ENCODE assay signal across 22 cellular contexts in the genomic region with DNA sequence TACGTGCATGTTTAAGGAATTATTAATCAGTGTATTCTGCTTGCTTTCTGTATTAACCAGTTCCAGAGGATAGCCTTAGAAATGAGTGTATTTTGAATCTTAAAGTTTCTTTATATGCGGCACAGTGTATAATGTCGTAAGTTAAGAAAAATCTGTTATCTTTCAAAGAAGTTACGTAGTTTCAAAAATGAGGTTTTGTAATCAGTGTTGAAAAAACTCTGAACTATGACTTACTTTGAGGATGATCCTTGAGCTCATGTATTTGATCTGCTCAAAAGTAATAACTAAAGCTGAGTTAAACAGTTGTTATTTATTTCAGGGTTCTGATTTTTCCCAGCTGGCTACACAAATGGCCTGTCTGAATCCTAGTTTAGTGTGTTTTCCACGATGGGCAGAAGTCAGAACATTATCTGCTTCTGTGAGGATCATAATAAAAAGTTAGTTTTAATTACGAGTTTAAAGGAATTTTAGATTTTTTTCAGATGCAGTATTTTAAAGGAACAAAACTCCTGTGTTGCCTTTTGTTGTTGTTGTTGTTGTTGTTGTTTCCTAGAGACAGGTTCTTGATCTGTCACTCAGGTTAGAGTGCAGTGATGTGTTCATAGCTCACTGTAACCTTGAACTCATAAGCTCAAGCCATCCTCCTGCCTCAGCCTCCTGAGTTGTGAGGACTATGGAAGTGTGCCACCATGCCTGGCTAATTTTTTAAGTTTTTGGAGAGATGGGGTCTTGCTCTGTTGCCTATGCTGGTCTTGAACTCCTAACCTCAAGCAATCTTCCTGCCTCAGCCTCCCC. TPM values are rescaled to one million over a fixed set of nuclear protein-coding genes. Genes with fewer than 3 reads are reported as not detected.
DNase-seq lines count a peak whose midpoint lies in the region; FAIRE-seq and TF ChIP-seq lines count a peak whose summit lies in the region.
"Had no signal": no experiment of that assay in that cellular context is flagged by ENCODE, and none has a peak within 500 bp of the region (broad histone marks: within the 10 kb centered on the region; RNA-seq: fewer than 3 reads in every experiment).

No MANE protein-coding gene starts in this region.

- H3K4me3 Mint-ChIP-seq in MCF 10A (ENCODE audit: unreplicated experiment): no peak overlapping the region
- H3K4me3 Mint-ChIP-seq: B cell; CD4-positive, alpha-beta T cell had no signal

- no peak overlapping the region for H2AFZ ChIP-seq in keratinocyte (ENCODE audit: control insufficient read depth, low read length)

- H3K27me3 ChIP-seq in breast epithelium (no peaks in the 10 kb centered on the region), brain microvascular endothelial cell (replicated peaks) (no peaks in the 10 kb centered on the region), keratinocyte (ENCODE audit: control insufficient read depth, extremely low read depth, insufficient read depth, low read length) (no peaks in the 10 kb centered on the region)

- dilution Hi-C loops in keratinocyte (cut with MboI; ENCODE audit: extremely low pct_ligation_motif_present, low sequenced_read_pairs): no loop called here

- in situ Hi-C loops in brain microvascular endothelial cell (cut with HindIII; ENCODE audit: low pct_ligation_motif_present, low sequenced_read_pairs): no loop called here

- no peak overlapping the region for H3K4me2 ChIP-seq in keratinocyte (ENCODE audit: control insufficient read depth, extremely low read depth, insufficient read depth, low read depth, low read length)

- no peak overlapping the region for H3K4me3 ChIP-seq in breast epithelium
- H3K4me3 ChIP-seq in brain microvascular endothelial cell (ENCODE audit: low read depth, low read length): no peak overlapping the region
- H3K4me3 ChIP-seq in keratinocyte (ENCODE audit: control insufficient read depth in 2 of 3, extremely low read depth in 1 of 3, insufficient read depth in 2 of 3, low read depth in 1 of 3, low read length in 3 of 3): no peak overlapping the region

- H3K27me3 Mint-ChIP-seq in MCF 10A (ENCODE audit: insufficient read depth, unreplicated experiment): no peaks in the 10 kb centered on the region
- H3K27me3 Mint-ChIP-seq: B cell; CD4-positive, alpha-beta T cell had no signal

- no peak for FAIRE-seq in keratinocyte (lab: Jason Lieb, UNC)

- intact Hi-C loops in MCF 10A (cut with micrococcal nuclease): loop anchor here (10.0 kb wide), 1 partner anchor 440 kb away; no protein-coding TSS in a partner anchor
- intact Hi-C loops in breast epithelium (cut with DNase I; ENCODE audit: low total_unique reads): no loop called here

- POLR2A ChIA-PET in MCF 10A (lab: Yijun Ruan, JAX): interaction anchor here (1.0 kb wide), 1 partner anchor 8 kb away, joined by 3 read pairs; no protein-coding TSS in a partner anchor

- BruUV-seq in MCF 10A (replicated peaks; lab: Mats Ljungman, UMichigan): no TSS peak

- H3K27ac Mint-ChIP-seq in MCF 10A (ENCODE audit: low read depth, unreplicated experiment): peak overlapping the region; percentile 91
- H3K27ac Mint-ChIP-seq: B cell; CD4-positive, alpha-beta T cell had no signal

- H3K9ac ChIP-seq in keratinocyte (ENCODE audit: control insufficient read depth, extremely low read depth, insufficient read depth, low read length): no peak overlapping the region

- H3K36me3 ChIP-seq in breast epithelium (peaks cover 4% of the 10 kb centered on the region), brain microvascular endothelial cell (replicated peaks) (peaks cover 16% of the 10 kb centered on the region), keratinocyte (ENCODE audit: control insufficient read depth in 2 of 2, extremely low read depth in 1 of 2, insufficient read depth in 2 of 2, low read length in 2 of 2) (peaks cover 12 to 21% of the 10 kb centered on the region in 2 experiments)

- DNase-seq in MCF 10A (ENCODE audit: unreplicated experiment): no peak
- DNase-seq in breast epithelium (ENCODE audit: low spot score in 2 of 2): no peak
- no peak for DNase-seq in brain microvascular endothelial cell
- DNase-seq in keratinocyte (ENCODE audit: low read depth, low spot score): no peak
- no peak for DNase-seq in CD1c-positive myeloid dendritic cell (ENCODE audit: extremely low spot score)
- no peak for DNase-seq in DMS 273 (lab: John Stamatoyannopoulos, UW; ENCODE audit: unreplicated experiment)
- no peak for DNase-seq in middle frontal gyrus (ENCODE audit: extremely low spot score, low spot score)
- DNase-seq in activated CD4-positive, alpha-beta T cell treated with anti-CD3 and anti-CD28 coated beads for 48 hours: no peak
- DNase-seq: CD4-positive, alpha-beta T cell; DMS53; EL; KG1; MV-4-11; NCI-H187; NCI-H2107; NCI-H510A; NCI-H774; OCI-M1; RPMI8226; SHP77 treated with DMSO at 0.1 percent for 48 hours had no signal

- CTCF ChIA-PET in MCF 10A (lab: Yijun Ruan, JAX): interaction anchor here (0.6 to 1.2 kb wide), 2 partner anchors 62 to 442 kb away, joined by 4 to 5 read pairs; no protein-coding TSS in a partner anchor

- H3K4me1 ChIP-seq in breast epithelium (no peaks in the 10 kb centered on the region), keratinocyte (ENCODE audit: control insufficient read depth, extremely low read depth, insufficient read depth, low read length) (peaks cover 27% of the 10 kb centered on the region)

- H3K9me3 ChIP-seq in breast epithelium (no peaks in the 10 kb centered on the region), keratinocyte (ENCODE audit: control insufficient read depth, low read depth, low read length) (no peaks in the 10 kb centered on the region)

- no peaks in the 10 kb centered on the region for H4K20me1 ChIP-seq in keratinocyte (ENCODE audit: control insufficient read depth, extremely low read depth, insufficient read depth, low read length)

- peaks cover 3% of the 10 kb centered on the region for H3K9me1 ChIP-seq in keratinocyte (ENCODE audit: control insufficient read depth, extremely low read depth, insufficient read depth, low read length)

- H3K4me1 Mint-ChIP-seq in MCF 10A (ENCODE audit: insufficient read depth, unreplicated experiment): peaks cover 33% of the 10 kb centered on the region

- no peaks in the 10 kb centered on the region for H3K79me2 ChIP-seq in keratinocyte (ENCODE audit: control insufficient read depth, insufficient read depth, low read length)

- H3K36me3 Mint-ChIP-seq in MCF 10A (ENCODE audit: insufficient read depth, unreplicated experiment): peaks cover 59% of the 10 kb centered on the region

- TF ChIP-seq POLR2A in breast epithelium (IDR thresholded peaks at IDR 0.05): no peak

- no peak for TF ChIP-seq CTCF in MCF 10A (IDR thresholded peaks at IDR 0.05; ENCODE audit: unreplicated experiment)
- no peak for TF ChIP-seq CTCF in breast epithelium (IDR thresholded peaks at IDR 0.05)
- TF ChIP-seq CTCF in brain microvascular endothelial cell (IDR thresholded peaks at IDR 0.05; ENCODE audit: low read depth, low read length, missing control alignments): no peak
- TF ChIP-seq CTCF in keratinocyte (optimal IDR thresholded peaks at IDR 0.05 in 1 of 3, IDR thresholded peaks at IDR 0.05 in 1 of 3, conservative IDR thresholded peaks at IDR 0.05 in 1 of 3; ENCODE audit: extremely low read depth in 1 of 3, insufficient read depth in 2 of 3, low read length in 3 of 3): no peak

- H3K27ac ChIP-seq in breast epithelium: no peak overlapping the region
- H3K27ac ChIP-seq in brain microvascular endothelial cell: peak overlapping the region; percentile 95
- H3K27ac ChIP-seq in keratinocyte (ENCODE audit: control insufficient read depth, insufficient read depth, low read length): peak overlapping the region; percentile 87
- H3K27ac ChIP-seq: 22Rv1 had no signal

- H3K9me3 Mint-ChIP-seq in MCF 10A (ENCODE audit: unreplicated experiment): no peaks in the 10 kb centered on the region
- H3K9me3 Mint-ChIP-seq: CD4-positive, alpha-beta T cell had no signal

RNA-seq across cellular contexts. Expression of gene GPATCH2L, which starts 52.9 kb away (rescaled TPM):
- total RNA-seq in MCF 10A (2022) (57.4 and 64.9 TPM in 2 replicates), breast epithelium (10 to 100 TPM; 45.6 to 74.6 (median 61.6) TPM)
- 19.0 to 31.2 TPM (median 28.8 TPM) in 3 replicates for polyA plus RNA-seq in keratinocyte
- 22.8 TPM for polyA plus RNA-seq in keratinocyte (2011; ENCODE audit: low read depth)
- polyA plus RNA-seq in keratinocyte (2011; cell fraction: cytosol; rRNA removed): 9.6 and 14.6 TPM in 2 replicates
- 54.2 and 60.8 TPM in 2 replicates for polyA plus RNA-seq in keratinocyte (2011; cell fraction: nucleus; rRNA removed)
- 12.1 and 13.7 TPM in 2 replicates for polyA plus RNA-seq in keratinocyte (2012; ENCODE audit: low replicate concordance)
- 64.3 to 75.6 TPM (median 65.9 TPM) in 3 replicates for polyA minus RNA-seq in keratinocyte
- polyA minus RNA-seq in keratinocyte (2011; cell fraction: cytosol; rRNA and poly(A)+ RNA removed): 23.0 TPM
- polyA minus RNA-seq in keratinocyte (2011; cell fraction: nucleus; rRNA and poly(A)+ RNA removed): 50.1 and 99.1 TPM in 2 replicates

Comparison
In these comparisons a context has a peak if more than half of its experiments do, and no peak if none do; other contexts are left out.
1. H3K27ac ChIP-seq: peak in brain microvascular endothelial cell (single experiment) and keratinocyte (single experiment); none in breast epithelium (0 of 2).